Comparison of ENCODE assay signal across 20 cellular contexts in the genomic region with DNA sequence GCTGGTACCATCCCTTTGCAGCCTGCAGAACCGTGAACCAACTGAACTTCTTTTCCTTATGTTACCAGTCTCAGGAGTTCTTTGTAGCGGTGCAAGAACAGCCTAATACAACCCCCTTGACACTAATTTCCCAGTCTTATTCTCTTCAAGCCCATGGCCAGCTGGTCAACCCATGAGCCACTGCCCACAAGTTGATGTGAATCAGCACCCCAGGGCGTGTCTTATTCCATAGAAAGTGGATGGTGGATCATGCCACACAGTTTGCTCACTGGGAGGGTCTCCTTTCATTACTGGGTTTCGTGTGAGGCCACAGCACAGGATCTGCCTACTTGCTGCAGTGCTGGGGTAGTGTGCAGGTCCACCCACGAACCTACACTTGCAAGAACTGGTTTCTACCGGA. TPM values are rescaled to one million over a fixed set of nuclear protein-coding genes. Genes with fewer than 3 reads are reported as not detected.
A peak's percentile ranks its signal among the peaks of the same experiment; 100 is the strongest.
DNase-seq lines count a peak whose midpoint lies in the region; ATAC-seq and TF ChIP-seq lines count a peak whose summit lies in the region.
"Had no signal": no experiment of that assay in that cellular context is flagged by ENCODE, and none has a peak within 500 bp of the region (broad histone marks: within the 10 kb centered on the region; RNA-seq: fewer than 3 reads in every experiment).

No MANE protein-coding gene starts in this region.

- H3K36me3 Mint-ChIP-seq in stimulated activated effector memory CD8-positive, alpha-beta T cell treated with anti-CD3 and anti-CD28 coated beads, Interleukin-12 subunit alpha, Interleukin-12 subunit beta, amount 100 ng/mL, for 72 hours: no peaks in the 10 kb centered on the region

- H3K9me3 Mint-ChIP-seq in stimulated activated effector memory CD8-positive, alpha-beta T cell treated with anti-CD3 and anti-CD28 coated beads, Interleukin-12 subunit alpha, Interleukin-12 subunit beta, amount 100 ng/mL, for 72 hours: peaks cover 10% of the 10 kb centered on the region
- H3K9me3 Mint-ChIP-seq: HFFc6 had no signal

- TF ChIP-seq POLR2A in breast epithelium (IDR thresholded peaks at IDR 0.05): no peak
- TF ChIP-seq POLR2A in IMR-90 (IDR thresholded peaks at IDR 0.05; ENCODE audit: low read depth, low read length): no peak
- TF ChIP-seq POLR2A in adrenal gland (IDR thresholded peaks at IDR 0.05): no peak

- H2AK9ac ChIP-seq in IMR-90 (replicated peaks; ENCODE audit: low read depth, low read length, poor library complexity): no peak overlapping the region

- H3K9me3 ChIP-seq in mammary epithelial cell (replicated peaks; ENCODE audit: insufficient read depth, low read length): no peaks in the 10 kb centered on the region
- H3K9me3 ChIP-seq in breast epithelium: no peaks in the 10 kb centered on the region
- H3K9me3 ChIP-seq in IMR-90 (ENCODE audit: control insufficient read depth, insufficient read depth, low read length): no peaks in the 10 kb centered on the region
- H3K9me3 ChIP-seq in lung (ENCODE audit: control insufficient read depth in 2 of 2, insufficient read depth in 1 of 2, low read length in 1 of 2): no peaks in the 10 kb centered on the region
- H3K9me3 ChIP-seq in adrenal gland (replicated peaks in 1 of 3): no peaks in the 10 kb centered on the region

- CTCF ChIA-PET in mammary epithelial cell (lab: Charles Lee; ENCODE audit: low non-redundant PET) (no interaction called here), IMR-90 (lab: Yijun Ruan, JAX) (no interaction called here)

- no peak overlapping the region for H3K4ac ChIP-seq in IMR-90 (ENCODE audit: low read depth, low read length)

- H3K4me1 Mint-ChIP-seq in stimulated activated effector memory CD8-positive, alpha-beta T cell treated with anti-CD3 and anti-CD28 coated beads, Interleukin-12 subunit alpha, Interleukin-12 subunit beta, amount 100 ng/mL, for 72 hours: no peaks in the 10 kb centered on the region

- H3K27ac ChIP-seq in mammary epithelial cell (ENCODE audit: insufficient read depth, low read depth, low read length): no peak overlapping the region
- H3K27ac ChIP-seq in breast epithelium: no peak overlapping the region
- H3K27ac ChIP-seq in IMR-90 (ENCODE audit: insufficient read depth, low read length): no peak overlapping the region
- H3K27ac ChIP-seq in lung (ENCODE audit: low read depth in 1 of 2, low read length in 1 of 2): no peak overlapping the region
- H3K27ac ChIP-seq in adrenal gland: no peak overlapping the region
- H3K27ac ChIP-seq: BLaER1 treated with 17β-estradiol and CSF1 and Interleukin-3, amounts not matched to agents 10 nM and 100 nM had no signal

- no peaks in the 10 kb centered on the region for H3K79me2 ChIP-seq in mammary epithelial cell (ENCODE audit: insufficient read depth, low read length)

- no peak overlapping the region for H2BK120ac ChIP-seq in IMR-90 (ENCODE audit: low read depth, low read length)

- no peak overlapping the region for H3K4me2 ChIP-seq in mammary epithelial cell (ENCODE audit: insufficient read depth, low read depth, low read length)
- H3K4me2 ChIP-seq in IMR-90 (ENCODE audit: low read depth, low read length): no peak overlapping the region
- H3K4me2 ChIP-seq: BLaER1 treated with 17β-estradiol and CSF1 and Interleukin-3, amounts not matched to agents 10 nM and 100 nM had no signal

- ATAC-seq in IMR-90 (ENCODE audit: low read depth): no peak
- no peak for ATAC-seq in lung (ENCODE audit: insufficient read depth, low FRiP score)
- ATAC-seq in stimulated activated effector memory CD8-positive, alpha-beta T cell treated with anti-CD3 and anti-CD28 coated beads, Interleukin-12 subunit alpha, Interleukin-12 subunit beta, amount 100 ng/mL, for 72 hours: no peak

- no peak overlapping the region for H2BK15ac ChIP-seq in IMR-90 (ENCODE audit: low read depth, low read length)

- DNase-seq in mammary epithelial cell (peak; percentile 19), breast epithelium (ENCODE audit: low spot score in 2 of 2) (no peak), IMR-90 (no peak), lung (ENCODE audit: low spot score) (peak; percentile 19), DMS153 (lab: John Stamatoyannopoulos, UW) (no peak), adrenal gland (no peak)
- DNase-seq in stimulated activated effector memory CD8-positive, alpha-beta T cell treated with anti-CD3 and anti-CD28 coated beads, Interleukin-12 subunit alpha, Interleukin-12 subunit beta, amount 100 ng/mL, for 72 hours (ENCODE audit: low spot score in 2 of 2): peak in 1 of 2 donors; percentile 29
- DNase-seq in stimulated activated CD4-positive, alpha-beta T cell treated with anti-CD3 and anti-CD28 coated beads, Interleukin-2, amount 100 ng/mL, for 24 hours: no peak
- DNase-seq: 8988T; AML-193; Calu3; CD4-positive, alpha-beta T cell; DMS79 treated with DMSO at 0.1 percent for 48 hours; EL; GDM1; HCEC 1CT; HFFc6 had no signal

- H3K27me3 ChIP-seq in mammary epithelial cell (ENCODE audit: insufficient read depth, low read length): no peaks in the 10 kb centered on the region
- H3K27me3 ChIP-seq in breast epithelium: no peaks in the 10 kb centered on the region
- H3K27me3 ChIP-seq in IMR-90 (ENCODE audit: control insufficient read depth, insufficient read depth, low read length): no peaks in the 10 kb centered on the region
- H3K27me3 ChIP-seq in lung (ENCODE audit: control insufficient read depth, insufficient read depth): no peaks in the 10 kb centered on the region
- no peaks in the 10 kb centered on the region for H3K27me3 ChIP-seq in adrenal gland
- H3K27me3 ChIP-seq: BLaER1 treated with 17β-estradiol and CSF1 and Interleukin-3, amounts not matched to agents 10 nM and 100 nM had no signal

- peak overlapping the region; percentile 19 for H3K27ac Mint-ChIP-seq in stimulated activated effector memory CD8-positive, alpha-beta T cell treated with anti-CD3 and anti-CD28 coated beads, Interleukin-12 subunit alpha, Interleukin-12 subunit beta, amount 100 ng/mL, for 72 hours
- H3K27ac Mint-ChIP-seq: CD4-positive, alpha-beta T cell; HFFc6; IgD-negative memory B cell had no signal

- H2BK5ac ChIP-seq in IMR-90 (ENCODE audit: low read depth, low read length, poor library complexity, severe bottlenecking): no peak overlapping the region

- no peak overlapping the region for H3K23ac ChIP-seq in IMR-90 (ENCODE audit: low read depth, low read length)

- no peaks in the 10 kb centered on the region for H4K20me1 ChIP-seq in mammary epithelial cell (ENCODE audit: insufficient read depth, low read length)
- H4K20me1 ChIP-seq in IMR-90 (ENCODE audit: insufficient read depth, low read length): no peaks in the 10 kb centered on the region
- H4K20me1 ChIP-seq: BLaER1 treated with 17β-estradiol and CSF1 and Interleukin-3, amounts not matched to agents 10 nM and 100 nM had no signal

- no peak overlapping the region for H3K18ac ChIP-seq in IMR-90 (ENCODE audit: low read depth, low read length)

- no peak overlapping the region for H3K4me3 Mint-ChIP-seq in stimulated activated effector memory CD8-positive, alpha-beta T cell treated with anti-CD3 and anti-CD28 coated beads, Interleukin-12 subunit alpha, Interleukin-12 subunit beta, amount 100 ng/mL, for 72 hours
- H3K4me3 Mint-ChIP-seq: CD4-positive, alpha-beta T cell; HFFc6; IgD-negative memory B cell had no signal

- POLR2A ChIA-PET in IMR-90 (lab: Charles Lee; ENCODE audit: unreplicated experiment): no interaction called here

- H2BK20ac ChIP-seq in IMR-90 (ENCODE audit: low read depth, low read length): no peak overlapping the region

- H3K4me3 ChIP-seq in mammary epithelial cell (replicated peaks in 1 of 3; ENCODE audit: insufficient read depth in 1 of 3, low read depth in 2 of 3, low read length in 3 of 3) (no peak overlapping the region), breast epithelium (no peak overlapping the region), IMR-90 (ENCODE audit: insufficient read depth, low read depth, low read length) (no peak overlapping the region), lung (no peak overlapping the region), adrenal gland (no peak overlapping the region)
- H3K4me3 ChIP-seq: BLaER1 treated with 17β-estradiol and CSF1 and Interleukin-3, amounts not matched to agents 10 nM and 100 nM had no signal

- intact Hi-C loops in mammary epithelial cell (cut with micrococcal nuclease) (no loop called here), breast epithelium (cut with DNase I; ENCODE audit: low total_unique reads) (no loop called here), IMR-90 (cut with micrococcal nuclease) (no loop called here), adrenal gland (cut with DNase I) (no loop called here)

- BruUV-seq in mammary epithelial cell (replicated peaks; lab: Mats Ljungman, UMichigan): no TSS peak
- no TSS peak for BruUV-seq in IMR-90 (replicated peaks; lab: Mats Ljungman, UMichigan)

- no peak overlapping the region for H3K56ac ChIP-seq in IMR-90 (ENCODE audit: extremely low read depth, insufficient read depth, low read length)

- no peaks in the 10 kb centered on the region for H3K79me1 ChIP-seq in IMR-90 (ENCODE audit: low read depth in 1 of 2, low read length in 2 of 2)

- H2AK5ac ChIP-seq in IMR-90 (ENCODE audit: low read depth, low read length): no peak overlapping the region

- no peak overlapping the region for H4K91ac ChIP-seq in IMR-90 (ENCODE audit: insufficient read depth, low read depth, low read length)

- no peak overlapping the region for H4K8ac ChIP-seq in IMR-90 (ENCODE audit: low read depth in 2 of 2, low read length in 2 of 2)

- no peaks in the 10 kb centered on the region for H3K9me1 ChIP-seq in IMR-90 (ENCODE audit: insufficient read depth, low read length)

- H3K4me1 ChIP-seq in mammary epithelial cell (ENCODE audit: insufficient read depth, low read length) (no peaks in the 10 kb centered on the region), breast epithelium (no peaks in the 10 kb centered on the region), IMR-90 (ENCODE audit: control insufficient read depth, insufficient read depth, low read length) (peaks cover 8% of the 10 kb centered on the region), lung (ENCODE audit: control insufficient read depth in 2 of 2, insufficient read depth in 2 of 2, low read length in 2 of 2) (no peaks in the 10 kb centered on the region), adrenal gland (replicated peaks in 1 of 2) (no peaks in the 10 kb centered on the region)
- H3K4me1 ChIP-seq: BLaER1 treated with 17β-estradiol and CSF1 and Interleukin-3, amounts not matched to agents 10 nM and 100 nM had no signal

- dilution Hi-C loops in mammary epithelial cell (cut with HindIII; ENCODE audit: low sequenced_read_pairs): no loop called here
- dilution Hi-C loops in IMR-90 (cut with HindIII; ENCODE audit: low sequenced_read_pairs, unreplicated experiment): no loop called here

- H2AFZ ChIP-seq in mammary epithelial cell (ENCODE audit: low read depth, low read length): no peak overlapping the region
- peak overlapping the region; percentile 14 for H2AFZ ChIP-seq in IMR-90 (replicated peaks; ENCODE audit: low read length, poor library complexity)

- no peak for TF ChIP-seq RAD21 in IMR-90 (IDR thresholded peaks at IDR 0.05; ENCODE audit: low read length)

- no peaks in the 10 kb centered on the region for H3K36me3 ChIP-seq in mammary epithelial cell (ENCODE audit: insufficient read depth, low read length)
- H3K36me3 ChIP-seq in breast epithelium: no peaks in the 10 kb centered on the region
- H3K36me3 ChIP-seq in IMR-90 (ENCODE audit: control insufficient read depth, insufficient read depth, low read length): no peaks in the 10 kb centered on the region
- no peaks in the 10 kb centered on the region for H3K36me3 ChIP-seq in lung (ENCODE audit: control insufficient read depth in 2 of 2, insufficient read depth in 2 of 2, low read length in 2 of 2)
- no peaks in the 10 kb centered on the region for H3K36me3 ChIP-seq in adrenal gland (replicated peaks in 1 of 2)
- H3K36me3 ChIP-seq: BLaER1 treated with 17β-estradiol and CSF1 and Interleukin-3, amounts not matched to agents 10 nM and 100 nM had no signal

- WGBS in mammary epithelial cell (ENCODE audit: low coverage, missing lambda C conversion rate): 51% methylated on average over 6 of the region's 6 CpGs
- WGBS in IMR-90 (ENCODE audit: extremely low coverage in 2 of 2, insufficient read length in 1 of 2), 2 experiments: no CpG with 5 or more reads among the region's 6 CpGs
- WGBS in lung, 2 donors: 90 to 95% methylated on average over 6 of the region's 6 CpGs
- 89 to 94% (median 91%) methylated on average over 6 of the region's 6 CpGs for WGBS in adrenal gland, 4 donors

- no peak for TF ChIP-seq CTCF in mammary epithelial cell (conservative IDR thresholded peaks at IDR 0.05 in 1 of 2, IDR thresholded peaks at IDR 0.05 in 1 of 2; ENCODE audit: extremely low read depth in 1 of 2, insufficient read depth in 1 of 2, low read depth in 1 of 2, low read length in 2 of 2)
- TF ChIP-seq CTCF in breast epithelium (IDR thresholded peaks at IDR 0.05): no peak
- TF ChIP-seq CTCF in IMR-90 (conservative IDR thresholded peaks at IDR 0.05; ENCODE audit: low read depth, low read length): no peak
- TF ChIP-seq CTCF in lung (IDR thresholded peaks at IDR 0.05; ENCODE audit: control extremely low read depth, extremely low read depth): no peak
- TF ChIP-seq CTCF in adrenal gland (IDR thresholded peaks at IDR 0.05): no peak

- no peak overlapping the region for H3K14ac ChIP-seq in IMR-90 (replicated peaks; ENCODE audit: low read depth, low read length)

- in situ Hi-C loops in mammary epithelial cell (cut with MboI; ENCODE audit: low sequenced_read_pairs in 2 of 2): no loop called here
- in situ Hi-C loops in IMR-90 (cut with MboI; ENCODE audit: low sequenced_read_pairs): no loop called here

- H3K9ac ChIP-seq in mammary epithelial cell (ENCODE audit: insufficient read depth, low read length) (no peak overlapping the region), IMR-90 (ENCODE audit: low read depth, low read length) (no peak overlapping the region)
- H3K9ac ChIP-seq: BLaER1 treated with 17β-estradiol and CSF1 and Interleukin-3, amounts not matched to agents 10 nM and 100 nM had no signal

- no peak overlapping the region for H4K5ac ChIP-seq in IMR-90 (ENCODE audit: low read depth, low read length)

RNA-seq across cellular contexts. Expression of gene TEX29, which starts 27.0 kb away (rescaled TPM):
- total RNA-seq in mammary epithelial cell (not detected), breast epithelium (under 1 TPM in 1 of 3 donors, not detected in 2; 0.64 TPM), IMR-90 (2012; rRNA removed) (not detected in 2 replicates), lung (under 1 TPM in 1 of 2 donors, not detected in 1; 0.25 TPM), adrenal gland (under 1 TPM in 2 of 8 donors, not detected in 6; 0.32 to 0.34 TPM)
- polyA plus RNA-seq in mammary epithelial cell (not detected), IMR-90 (2012; rRNA removed) (0.29 and 0.46 TPM in 2 replicates), lung (under 1 TPM; 0.19 to 0.79 TPM), adrenal gland (1 to 10 TPM in 2 of 3 donors, not detected in 1; 1.5 to 4.0 TPM)
- polyA minus RNA-seq in mammary epithelial cell: not detected
- polyA plus RNA-seq in IMR-90 (2012; cell fraction: cytosol; rRNA removed): 0.21 and 0.24 TPM in 2 replicates
- 0.18 and 1.1 TPM in 2 replicates for polyA plus RNA-seq in IMR-90 (2012; cell fraction: nucleus; rRNA removed; ENCODE audit: low replicate concordance)
- total RNA-seq: Calu3, H4 had no signal
- polyA plus RNA-seq: IgD-negative memory B cell had no signal

Comparison
In these comparisons a context has a peak if more than half of its experiments do, and no peak if none do; other contexts are left out.
1. DNase-seq: peak in mammary epithelial cell (single experiment) and lung (single experiment); none in breast epithelium (0 of 2), IMR-90 (single experiment), stimulated activated CD4-positive, alpha-beta T cell treated with anti-CD3 and anti-CD28 coated beads, Interleukin-2, amount 100 ng/mL, for 24 hours (0 of 2), DMS153 (single experiment) and adrenal gland (0 of 7).